Comparison of ENCODE assay signal across 8 cellular contexts in the genomic region with DNA sequence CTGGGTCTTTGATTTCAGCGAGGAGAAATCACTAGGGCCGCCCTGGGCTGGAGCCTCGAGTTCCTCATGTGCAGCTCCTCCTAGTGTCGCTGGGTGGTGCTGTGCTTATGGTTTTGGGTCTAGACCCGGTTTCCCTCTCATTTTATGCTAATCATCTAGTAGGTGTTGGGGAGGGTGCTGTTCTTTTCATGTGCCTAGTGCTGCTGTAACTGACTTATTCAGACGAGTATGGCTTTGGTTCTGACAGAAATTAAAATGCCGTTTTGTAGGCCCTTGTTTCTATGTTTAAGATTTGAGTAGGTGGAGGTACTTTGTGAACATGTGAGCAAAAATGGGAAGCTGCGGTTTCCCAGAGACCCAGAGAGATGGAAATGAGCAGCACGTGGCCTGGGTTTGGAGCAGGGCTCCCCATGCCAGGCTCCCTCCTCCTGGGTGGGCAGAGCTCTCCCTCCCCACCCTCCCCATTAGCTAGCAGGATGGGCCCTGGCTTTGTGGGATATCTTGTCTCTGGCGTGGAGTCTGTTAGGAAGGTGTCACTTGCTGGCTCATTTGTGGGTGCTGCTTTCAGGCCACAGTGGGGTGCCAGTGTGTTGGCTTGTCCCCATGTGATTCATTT.
A peak's percentile ranks its signal among the peaks of the same experiment; 100 is the strongest.
DNase-seq lines count a peak whose midpoint lies in the region; ATAC-seq and TF ChIP-seq lines count a peak whose summit lies in the region.

No MANE protein-coding gene starts in this region.

- H3K27ac Mint-ChIP-seq in GM23338 = peak overlapping the region; percentile 53; the same call in 1 of the 2 replicates
- H3K27ac Mint-ChIP-seq in activated naive CD8-positive, alpha-beta T cell treated with anti-CD3 and anti-CD28 coated beads, Interleukin-2, amount 10 ng/mL, durations not matched to agents 7 days and 5 days = peak overlapping the region; percentile 33

- H3K9me3 ChIP-seq in KOPT-K1 (ENCODE audit: insufficient read depth, low read length, poor library complexity, severe bottlenecking) = no peaks in the 10 kb centered on the region
- H3K9me3 ChIP-seq in psoas muscle = no peaks in the 10 kb centered on the region

- no peak overlapping the region for H3K4me3 Mint-ChIP-seq in GM23338
- peak overlapping the region; percentile 13 for H3K4me3 Mint-ChIP-seq in activated naive CD8-positive, alpha-beta T cell treated with anti-CD3 and anti-CD28 coated beads, Interleukin-2, amount 10 ng/mL, durations not matched to agents 7 days and 5 days

- no peaks in the 10 kb centered on the region for H4K20me1 ChIP-seq in GM23338 (replicated peaks; ENCODE audit: insufficient read depth)

- intact Hi-C loops in cardiac septum (cut with DNase I) = loop anchor here (2.0 to 10.0 kb wide), 2 partner anchors 141 to 403 kb away; no protein-coding TSS in a partner anchor
- intact Hi-C loops in psoas muscle (cut with DNase I) = loop anchor here (5.0 to 10.0 kb wide), 2 partner anchors 179 to 403 kb away; no protein-coding TSS in a partner anchor

- H3K27me3 Mint-ChIP-seq in GM23338 (ENCODE audit: insufficient read depth, low read depth, poor library complexity) = peaks cover 6% of the 10 kb centered on the region
- no peaks in the 10 kb centered on the region for H3K27me3 Mint-ChIP-seq in activated naive CD8-positive, alpha-beta T cell treated with anti-CD3 and anti-CD28 coated beads, Interleukin-2, amount 10 ng/mL, durations not matched to agents 7 days and 5 days

- H3K36me3 ChIP-seq in GM23338 (ENCODE audit: insufficient read depth) = no peaks in the 10 kb centered on the region
- H3K36me3 ChIP-seq in KOPT-K1 (ENCODE audit: insufficient read depth, low read length) = peaks cover 12% of the 10 kb centered on the region; the same call in 1 of the 2 replicates
- peaks cover 0 to 7% of the 10 kb centered on the region in 2 donors for H3K36me3 ChIP-seq in psoas muscle (ENCODE audit: insufficient read depth in 1 of 2, low read depth in 1 of 2)

- peak; percentile 47 for DNase-seq in GM10266 (ENCODE audit: extremely low spot score)
- peak; percentile 91 for DNase-seq in GM23338 (ENCODE audit: low spot score)
- peak; percentile 60 for DNase-seq in RPMI7951 (ENCODE audit: low read depth)
- DNase-seq in activated naive CD8-positive, alpha-beta T cell treated with anti-CD3 and anti-CD28 coated beads, Interleukin-2, amount 10 ng/mL, durations not matched to agents 7 days and 5 days = no peak
- DNase-seq in cardiac septum (ENCODE audit: low spot score) = peak; percentile 78
- DNase-seq in psoas muscle = peak; percentile 38 to 63
- no peak for DNase-seq in GM19238 (ENCODE audit: insufficient read length, low spot score)

- POLR2A ChIA-PET in activated naive CD8-positive, alpha-beta T cell treated with anti-CD3 and anti-CD28 coated beads, Interleukin-2, amount 10 ng/mL, durations not matched to agents 7 days and 5 days (lab: Charles Lee) = interaction anchor here (1.1 kb wide), 1 partner anchor 74 kb away, joined by 3 read pairs; no protein-coding TSS in a partner anchor

- peaks cover 10% of the 10 kb centered on the region; the same call in 2 of the 3 replicates for H3K36me3 Mint-ChIP-seq in GM23338 (ENCODE audit: low read depth)
- H3K36me3 Mint-ChIP-seq in activated naive CD8-positive, alpha-beta T cell treated with anti-CD3 and anti-CD28 coated beads, Interleukin-2, amount 10 ng/mL, durations not matched to agents 7 days and 5 days = peaks cover 11% of the 10 kb centered on the region

- 39 to 43% (median 40%) methylated on average over 10 of the region's 10 CpGs for WGBS in psoas muscle, 3 donors

- H3K4me2 ChIP-seq in GM23338 = peak overlapping the region; percentile 39; the same call in 1 of the 2 replicates

- H2AFZ ChIP-seq in GM23338 = no peak overlapping the region

- peaks cover 24% of the 10 kb centered on the region for H3K4me1 ChIP-seq in GM23338 (ENCODE audit: insufficient read depth)
- H3K4me1 ChIP-seq in psoas muscle = no peaks in the 10 kb centered on the region

- no peaks in the 10 kb centered on the region for H3K9me2 ChIP-seq in GM23338 (ENCODE audit: insufficient read depth)

- no peaks in the 10 kb centered on the region for H3K27me3 ChIP-seq in GM23338 (ENCODE audit: insufficient read depth)
- no peaks in the 10 kb centered on the region for H3K27me3 ChIP-seq in psoas muscle (ENCODE audit: insufficient read depth in 3 of 3, low read length in 2 of 3)

- no peaks in the 10 kb centered on the region; the same call in 2 of the 3 replicates for H3K9me3 Mint-ChIP-seq in GM23338
- H3K9me3 Mint-ChIP-seq in activated naive CD8-positive, alpha-beta T cell treated with anti-CD3 and anti-CD28 coated beads, Interleukin-2, amount 10 ng/mL, durations not matched to agents 7 days and 5 days = no peaks in the 10 kb centered on the region

- no peak overlapping the region for H3K27ac ChIP-seq in GM23338 (ENCODE audit: low read depth)
- peak overlapping the region; percentile 23 for H3K27ac ChIP-seq in KOPT-K1 (ENCODE audit: low read depth, low read length, poor library complexity, severe bottlenecking)
- no peak overlapping the region for H3K27ac ChIP-seq in psoas muscle

- TF ChIP-seq CTCF in GM10266 (IDR thresholded peaks at IDR 0.05; ENCODE audit: control insufficient read depth, insufficient read depth, low read depth, missing control alignments) (peak; percentile 79), GM23338 (conservative IDR thresholded peaks at IDR 0.05; ENCODE audit: low read depth in 2 of 2) (peak; percentile 86 to 88), psoas muscle (IDR thresholded peaks at IDR 0.05) (peak; percentile 66)

- H3F3A ChIP-seq in GM23338 (replicated peaks; ENCODE audit: low read depth) = no peaks in the 10 kb centered on the region

- peak; percentile 76 for ATAC-seq in GM23338
- peak; percentile 81 for ATAC-seq in activated naive CD8-positive, alpha-beta T cell treated with anti-CD3 and anti-CD28 coated beads, Interleukin-2, amount 10 ng/mL, durations not matched to agents 7 days and 5 days (ENCODE audit: low read depth)
- peak in 3 of 4 donors; percentile 48 to 67 (median 48) for ATAC-seq in psoas muscle

- no peaks in the 10 kb centered on the region for H3K79me2 ChIP-seq in GM23338 (replicated peaks; ENCODE audit: insufficient read depth)

- H3K4me3 ChIP-seq in GM23338 = no peak overlapping the region
- H3K4me3 ChIP-seq in psoas muscle = no peak overlapping the region

- H3K4me1 Mint-ChIP-seq in GM23338 = peaks cover 44% of the 10 kb centered on the region
- H3K4me1 Mint-ChIP-seq in activated naive CD8-positive, alpha-beta T cell treated with anti-CD3 and anti-CD28 coated beads, Interleukin-2, amount 10 ng/mL, durations not matched to agents 7 days and 5 days = peaks cover 22% of the 10 kb centered on the region

TF ChIP-seq in GM23338, 12 proteins besides CTCF, POLR2A, EP300 and RAD21:
- TF ChIP-seq EZH2phosphoT487 (IDR thresholded peaks at IDR 0.05; ENCODE audit: unreplicated experiment) = no peak

Comparison
In these comparisons a context has a peak if more than half of its experiments do, and no peak if none do; other contexts are left out.
1. DNase-seq: peak in GM10266 (single experiment), GM23338 (single experiment), RPMI7951 (single experiment), cardiac septum (single experiment) and psoas muscle (2 of 2); none in activated naive CD8-positive, alpha-beta T cell treated with anti-CD3 and anti-CD28 coated beads, Interleukin-2, amount 10 ng/mL, durations not matched to agents 7 days and 5 days (single experiment) and GM19238 (single experiment).
2. Peak in every context shown above with its lines, with median percentiles within 50 percentile points of each other: CTCF ChIP-seq and ATAC-seq.